ENCODE assay signal across 12 cellular contexts in the genomic region with DNA sequence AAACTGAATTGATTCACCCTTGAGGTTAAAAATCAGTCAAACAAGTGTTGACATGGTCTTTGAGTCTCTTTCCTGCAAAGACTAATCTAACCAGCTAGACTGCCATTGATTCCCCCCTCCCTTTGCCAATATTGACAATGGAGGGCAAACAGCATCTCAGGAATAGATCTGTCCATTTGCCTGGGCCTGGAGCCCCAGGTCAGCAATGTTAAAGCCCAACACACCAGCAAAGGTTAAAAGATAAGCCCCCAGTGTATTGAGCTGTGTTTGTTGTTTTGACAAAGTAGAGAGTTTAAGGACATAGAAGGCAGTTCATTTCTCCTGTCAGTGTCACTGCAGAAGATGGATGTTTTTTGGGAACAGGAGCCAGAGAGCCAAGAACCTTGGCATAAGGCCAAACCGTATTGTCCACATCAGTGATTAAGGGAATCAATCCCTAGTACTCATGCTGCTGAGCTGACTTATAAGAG.
"Had no signal": no experiment of that assay in that cellular context is flagged by ENCODE, and none has a peak within 500 bp of the region (broad histone marks: within the 10 kb centered on the region; RNA-seq: fewer than 3 reads in every experiment).

No MANE protein-coding gene starts in this region.

- DNase-seq: activated CD4-positive, alpha-beta T cell treated with anti-CD3 and anti-CD28 coated beads, Interleukin-2, amount 50 U/mL, for 1 hour; activated CD4-positive, CD25-positive, alpha-beta regulatory T cell treated with anti-CD3 and anti-CD28 coated beads, Interleukin-2, amount 50 U/mL, for 72 hours; activated CD8-positive, alpha-beta memory T cell treated with anti-CD3 and anti-CD28 coated beads, Interleukin-2, amount 50 U/mL, for 4 hours; activated effector memory CD4-positive, alpha-beta T cell treated with Interleukin-2 at 50 U/mL for 16 hours; activated T-cell treated with anti-CD3 and anti-CD28 coated beads, Interleukin-2, amount 50 U/mL, for 4 hours; stimulated activated CD8-positive, alpha-beta memory T cell treated with anti-CD3 and anti-CD28 coated beads, Interleukin-4, amount 100 ng/mL, for 48 hours; stimulated activated naive CD4-positive, alpha-beta T cell; upper lobe of right lung had no signal

- ATAC-seq: activated T-cell treated with anti-CD3 and anti-CD28 coated beads, Interleukin-2, amount 50 U/mL, for 4 hours; upper lobe of right lung had no signal

- H3K27ac ChIP-seq: breast epithelium, coronary artery, esophagus muscularis mucosa, parathyroid adenoma, upper lobe of right lung had no signal
